In genomic region chr1:42657981-42658879, GRCh38 we compare ENCODE assay signal across 1 cellular context.
A peak's percentile ranks its signal among the peaks of the same experiment; 100 is the strongest.
TF ChIP-seq lines count a peak whose summit lies in the region.

Gene PPIH, plus strand, starts transcription at chr1:42658423. Its CDS starts 24 bp downstream, at chr1:42658447.

TF ChIP-seq in HepG2, 621 proteins besides CTCF, POLR2A, EP300 and RAD21 (continued from another document and continues in another):
- TF ChIP-seq ZFP91 (CRISPR knock-in tag; IDR thresholded peaks at IDR 0.05; ENCODE audit: borderline replicate concordance) (peak; percentile 93; the same call in 1 of the 2 replicates), NCOA1 (CRISPR knock-in tag; IDR thresholded peaks at IDR 0.05) (peak; percentile 82; the same call in 1 of the 2 replicates), ZNF850 (CRISPR knock-in tag; conservative IDR thresholded peaks at IDR 0.05) (no peak), ZNF776 (CRISPR knock-in tag; IDR thresholded peaks at IDR 0.05) (no peak), ZNF10 (CRISPR knock-in tag; IDR thresholded peaks at IDR 0.05; ENCODE audit: borderline replicate concordance, low read depth) (no peak), REL (CRISPR knock-in tag; conservative IDR thresholded peaks at IDR 0.05) (no peak), NFRKB (IDR thresholded peaks at IDR 0.05) (no peak), ZNF17 (CRISPR knock-in tag; IDR thresholded peaks at IDR 0.05) (no peak), ZNF296 (CRISPR knock-in tag; conservative IDR thresholded peaks at IDR 0.05) (no peak), THAP11 (CRISPR knock-in tag; IDR thresholded peaks at IDR 0.05) (peak; percentile 94), ZNF7 (CRISPR knock-in tag; IDR thresholded peaks at IDR 0.05) (no peak), MAFK (conservative IDR thresholded peaks at IDR 0.05 in 1 of 2, IDR thresholded peaks at IDR 0.05 in 1 of 2; ENCODE audit: low read length in 2 of 2) (no peak), ZNF230 (CRISPR knock-in tag; IDR thresholded peaks at IDR 0.05) (0 out of 2 replicates have a peak, but pooled peaks have one; percentile 53), ZBTB39 (CRISPR knock-in tag; IDR thresholded peaks at IDR 0.05) (peak; percentile 64; the same call in 1 of the 2 replicates), ZFAT (CRISPR knock-in tag; conservative IDR thresholded peaks at IDR 0.05) (no peak), HNF4G (IDR thresholded peaks at IDR 0.05; ENCODE audit: borderline replicate concordance, low read depth, low read length) (peak; percentile 54; the same call in 1 of the 2 replicates), HNF4G (CRISPR knock-in tag; IDR thresholded peaks at IDR 0.05; ENCODE audit: borderline replicate concordance, low read depth) (no peak), ZSCAN29 (CRISPR knock-in tag; conservative IDR thresholded peaks at IDR 0.05) (no peak), ISL2 (CRISPR knock-in tag; IDR thresholded peaks at IDR 0.05) (0 out of 2 replicates have a peak, but pooled peaks have one; percentile 22), BRCA1 (CRISPR knock-in tag; IDR thresholded peaks at IDR 0.05) (no peak), U2AF1 (optimal IDR thresholded peaks at IDR 0.05; ENCODE audit: low read depth, low read length) (no peak), SIN3A (IDR thresholded peaks at IDR 0.05; ENCODE audit: borderline replicate concordance, low read depth, low read length) (peak; percentile 99), JUN (CRISPR knock-in tag; IDR thresholded peaks at IDR 0.05) (no peak), CBX2 (IDR thresholded peaks at IDR 0.05; ENCODE audit: low read depth, low read length) (no peak), CBX2 (CRISPR knock-in tag; IDR thresholded peaks at IDR 0.05; ENCODE audit: low read depth) (no peak), JARID2 (CRISPR knock-in tag; IDR thresholded peaks at IDR 0.05; ENCODE audit: insufficient replicate concordance) (no peak), ZHX1 (CRISPR knock-in tag; IDR thresholded peaks at IDR 0.05; ENCODE audit: low read depth) (peak; percentile 85), ATM (IDR thresholded peaks at IDR 0.05; ENCODE audit: borderline replicate concordance) (no peak), ARID4A (CRISPR knock-in tag; IDR thresholded peaks at IDR 0.05; ENCODE audit: borderline replicate concordance) (peak; percentile 99), DR1 (CRISPR knock-in tag; IDR thresholded peaks at IDR 0.05) (peak; percentile 6), ZNF232 (CRISPR knock-in tag; IDR thresholded peaks at IDR 0.05; ENCODE audit: borderline replicate concordance) (peak; percentile 87), EED (CRISPR knock-in tag; IDR thresholded peaks at IDR 0.05) (no peak; the same call in 1 of the 2 replicates), ZNF501 (CRISPR knock-in tag; IDR thresholded peaks at IDR 0.05) (peak; percentile 91; the same call in 1 of the 2 replicates), ZBTB7A (CRISPR knock-in tag; IDR thresholded peaks at IDR 0.05) (no peak), KMT2B (CRISPR knock-in tag; IDR thresholded peaks at IDR 0.05) (peak; percentile 97), CENPX (CRISPR knock-in tag; IDR thresholded peaks at IDR 0.05) (no peak)
- TF ChIP-seq, protein P1, sequence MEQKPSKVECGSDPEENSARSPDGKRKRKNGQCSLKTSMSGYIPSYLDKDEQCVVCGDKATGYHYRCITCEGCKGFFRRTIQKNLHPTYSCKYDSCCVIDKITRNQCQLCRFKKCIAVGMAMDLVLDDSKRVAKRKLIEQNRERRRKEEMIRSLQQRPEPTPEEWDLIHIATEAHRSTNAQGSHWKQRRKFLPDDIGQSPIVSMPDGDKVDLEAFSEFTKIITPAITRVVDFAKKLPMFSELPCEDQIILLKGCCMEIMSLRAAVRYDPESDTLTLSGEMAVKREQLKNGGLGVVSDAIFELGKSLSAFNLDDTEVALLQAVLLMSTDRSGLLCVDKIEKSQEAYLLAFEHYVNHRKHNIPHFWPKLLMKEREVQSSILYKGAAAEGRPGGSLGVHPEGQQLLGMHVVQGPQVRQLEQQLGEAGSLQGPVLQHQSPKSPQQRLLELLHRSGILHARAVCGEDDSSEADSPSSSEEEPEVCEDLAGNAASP (CRISPR knock-in tag; IDR thresholded peaks at IDR 0.05; ENCODE audit: borderline replicate concordance): no peak
- TF ChIP-seq, protein P2, sequence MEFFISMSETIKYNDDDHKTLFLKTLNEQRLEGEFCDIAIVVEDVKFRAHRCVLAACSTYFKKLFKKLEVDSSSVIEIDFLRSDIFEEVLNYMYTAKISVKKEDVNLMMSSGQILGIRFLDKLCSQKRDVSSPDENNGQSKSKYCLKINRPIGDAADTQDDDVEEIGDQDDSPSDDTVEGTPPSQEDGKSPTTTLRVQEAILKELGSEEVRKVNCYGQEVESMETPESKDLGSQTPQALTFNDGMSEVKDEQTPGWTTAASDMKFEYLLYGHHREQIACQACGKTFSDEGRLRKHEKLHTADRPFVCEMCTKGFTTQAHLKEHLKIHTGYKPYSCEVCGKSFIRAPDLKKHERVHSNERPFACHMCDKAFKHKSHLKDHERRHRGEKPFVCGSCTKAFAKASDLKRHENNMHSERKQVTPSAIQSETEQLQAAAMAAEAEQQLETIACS (CRISPR knock-in tag; IDR thresholded peaks at IDR 0.05): no peak
- TF ChIP-seq, protein P3, sequence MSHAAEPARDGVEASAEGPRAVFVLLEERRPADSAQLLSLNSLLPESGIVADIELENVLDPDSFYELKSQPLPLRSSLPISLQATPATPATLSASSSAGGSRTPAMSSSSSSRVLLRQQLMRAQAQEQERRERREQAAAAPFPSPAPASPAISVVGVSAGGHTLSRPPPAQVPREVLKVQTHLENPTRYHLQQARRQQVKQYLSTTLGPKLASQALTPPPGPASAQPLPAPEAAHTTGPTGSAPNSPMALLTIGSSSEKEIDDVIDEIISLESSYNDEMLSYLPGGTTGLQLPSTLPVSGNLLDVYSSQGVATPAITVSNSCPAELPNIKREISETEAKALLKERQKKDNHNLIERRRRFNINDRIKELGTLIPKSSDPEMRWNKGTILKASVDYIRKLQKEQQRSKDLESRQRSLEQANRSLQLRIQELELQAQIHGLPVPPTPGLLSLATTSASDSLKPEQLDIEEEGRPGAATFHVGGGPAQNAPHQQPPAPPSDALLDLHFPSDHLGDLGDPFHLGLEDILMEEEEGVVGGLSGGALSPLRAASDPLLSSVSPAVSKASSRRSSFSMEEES (CRISPR knock-in tag; IDR thresholded peaks at IDR 0.05): 0 out of 2 replicates have a peak, but pooled peaks have one; percentile 54
- TF ChIP-seq, protein P4, sequence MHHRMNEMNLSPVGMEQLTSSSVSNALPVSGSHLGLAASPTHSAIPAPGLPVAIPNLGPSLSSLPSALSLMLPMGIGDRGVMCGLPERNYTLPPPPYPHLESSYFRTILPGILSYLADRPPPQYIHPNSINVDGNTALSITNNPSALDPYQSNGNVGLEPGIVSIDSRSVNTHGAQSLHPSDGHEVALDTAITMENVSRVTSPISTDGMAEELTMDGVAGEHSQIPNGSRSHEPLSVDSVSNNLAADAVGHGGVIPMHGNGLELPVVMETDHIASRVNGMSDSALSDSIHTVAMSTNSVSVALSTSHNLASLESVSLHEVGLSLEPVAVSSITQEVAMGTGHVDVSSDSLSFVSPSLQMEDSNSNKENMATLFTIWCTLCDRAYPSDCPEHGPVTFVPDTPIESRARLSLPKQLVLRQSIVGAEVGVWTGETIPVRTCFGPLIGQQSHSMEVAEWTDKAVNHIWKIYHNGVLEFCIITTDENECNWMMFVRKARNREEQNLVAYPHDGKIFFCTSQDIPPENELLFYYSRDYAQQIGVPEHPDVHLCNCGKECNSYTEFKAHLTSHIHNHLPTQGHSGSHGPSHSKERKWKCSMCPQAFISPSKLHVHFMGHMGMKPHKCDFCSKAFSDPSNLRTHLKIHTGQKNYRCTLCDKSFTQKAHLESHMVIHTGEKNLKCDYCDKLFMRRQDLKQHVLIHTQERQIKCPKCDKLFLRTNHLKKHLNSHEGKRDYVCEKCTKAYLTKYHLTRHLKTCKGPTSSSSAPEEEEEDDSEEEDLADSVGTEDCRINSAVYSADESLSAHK (CRISPR knock-in tag; IDR thresholded peaks at IDR 0.05; ENCODE audit: borderline replicate concordance): no peak
- TF ChIP-seq, protein P5, sequence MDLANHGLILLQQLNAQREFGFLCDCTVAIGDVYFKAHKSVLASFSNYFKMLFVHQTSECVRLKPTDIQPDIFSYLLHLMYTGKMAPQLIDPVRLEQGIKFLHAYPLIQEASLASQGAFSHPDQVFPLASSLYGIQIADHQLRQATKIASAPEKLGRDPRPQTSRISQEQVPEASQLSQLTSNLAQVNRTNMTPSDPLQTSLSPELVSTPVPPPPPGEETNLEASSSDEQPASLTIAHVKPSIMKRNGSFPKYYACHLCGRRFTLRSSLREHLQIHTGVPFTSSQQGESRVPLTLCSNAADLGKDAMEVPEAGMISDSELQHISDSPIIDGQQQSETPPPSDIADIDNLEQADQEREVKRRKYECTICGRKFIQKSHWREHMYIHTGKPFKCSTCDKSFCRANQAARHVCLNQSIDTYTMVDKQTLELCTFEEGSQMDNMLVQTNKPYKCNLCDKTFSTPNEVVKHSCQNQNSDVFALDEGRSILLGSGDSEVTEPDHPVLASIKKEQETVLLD (CRISPR knock-in tag; IDR thresholded peaks at IDR 0.05; ENCODE audit: low read depth): peak; percentile 90
- TF ChIP-seq, protein P6, sequence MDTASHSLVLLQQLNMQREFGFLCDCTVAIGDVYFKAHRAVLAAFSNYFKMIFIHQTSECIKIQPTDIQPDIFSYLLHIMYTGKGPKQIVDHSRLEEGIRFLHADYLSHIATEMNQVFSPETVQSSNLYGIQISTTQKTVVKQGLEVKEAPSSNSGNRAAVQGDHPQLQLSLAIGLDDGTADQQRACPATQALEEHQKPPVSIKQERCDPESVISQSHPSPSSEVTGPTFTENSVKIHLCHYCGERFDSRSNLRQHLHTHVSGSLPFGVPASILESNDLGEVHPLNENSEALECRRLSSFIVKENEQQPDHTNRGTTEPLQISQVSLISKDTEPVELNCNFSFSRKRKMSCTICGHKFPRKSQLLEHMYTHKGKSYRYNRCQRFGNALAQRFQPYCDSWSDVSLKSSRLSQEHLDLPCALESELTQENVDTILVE (CRISPR knock-in tag; IDR thresholded peaks at IDR 0.05): peak; percentile 73
